ENCODE assay signal across 22 cellular contexts in the genomic region with DNA sequence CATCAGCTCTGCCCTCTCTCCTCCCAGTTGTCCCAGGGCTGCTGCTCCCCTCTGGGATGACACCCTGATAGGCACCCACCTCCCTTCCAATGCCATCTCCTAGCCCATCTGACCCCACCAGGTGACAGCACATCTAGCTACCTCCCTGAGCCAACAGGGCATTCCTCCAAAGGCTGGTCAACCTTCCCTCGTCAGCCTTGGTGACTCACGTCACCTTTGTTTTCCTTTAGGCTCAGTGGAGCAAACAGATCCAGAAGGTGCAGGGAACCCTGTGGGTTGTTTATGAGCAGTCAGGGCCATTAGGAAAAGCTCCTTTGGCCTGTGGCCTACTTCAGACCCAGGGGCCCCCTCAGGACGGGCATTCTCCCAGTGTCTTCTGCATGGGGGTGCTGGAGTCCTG. TPM values are rescaled to one million over a fixed set of nuclear protein-coding genes. Genes with fewer than 3 reads are reported as not detected.
DNase-seq lines count a peak whose midpoint lies in the region; ATAC-seq, FAIRE-seq and TF ChIP-seq lines count a peak whose summit lies in the region.
"Had no signal": no experiment of that assay in that cellular context is flagged by ENCODE, and none has a peak within 500 bp of the region (broad histone marks: within the 10 kb centered on the region; RNA-seq: fewer than 3 reads in every experiment).

No MANE protein-coding gene starts in this region.

- BruUV-seq in HepG2 (replicated peaks; lab: Mats Ljungman, UMichigan), result no TSS peak

- H3K27ac ChIP-seq in caudate nucleus (ENCODE audit: low read depth, low read length), result peak overlapping the region; percentile 32
- H3K27ac ChIP-seq in trophoblast cell (ENCODE audit: low read depth, low read length), result no peak overlapping the region
- peak overlapping the region; percentile 81 to 88 (median 87) for H3K27ac ChIP-seq in thyroid gland
- no peak overlapping the region for H3K27ac ChIP-seq in naive thymus-derived CD4-positive, alpha-beta T cell (ENCODE audit: low read depth, low read length)
- H3K27ac ChIP-seq in HepG2 (ENCODE audit: extremely low read length, insufficient read depth, low read length), result no peak overlapping the region
- H3K27ac ChIP-seq: C4-2B had no signal

- TF ChIP-seq EP300 in HepG2 (IDR thresholded peaks at IDR 0.05; ENCODE audit: low read depth in 2 of 2, low read length in 2 of 2) (no peak), HepG2 (CRISPR knock-in tag; IDR thresholded peaks at IDR 0.05; ENCODE audit: borderline replicate concordance) (no peak)

- no peak overlapping the region for H4K8ac ChIP-seq in trophoblast cell (ENCODE audit: low read depth, low read length)

- no peak overlapping the region for H2AK5ac ChIP-seq in trophoblast cell (ENCODE audit: low read length)

- no peak overlapping the region for H3K23ac ChIP-seq in trophoblast cell (ENCODE audit: low read length)

- H2BK5ac ChIP-seq in trophoblast cell (ENCODE audit: low read depth, low read length, poor library complexity), result no peak overlapping the region

- peak overlapping the region; percentile 24 for H3K14ac ChIP-seq in trophoblast cell (ENCODE audit: low read length)

- H3K36me3 ChIP-seq in trophoblast cell (ENCODE audit: control insufficient read depth in 1 of 2, insufficient read depth in 2 of 2, low read length in 2 of 2) (no peaks in the 10 kb centered on the region), thyroid gland (peaks cover 24 to 31% of the 10 kb centered on the region in 2 donors), HepG2 (replicated peaks in 1 of 2; ENCODE audit: control insufficient read depth in 1 of 2, insufficient read depth in 2 of 2, low read length in 2 of 2) (0 out of 5 replicates have a peak, but pooled peaks cover 0 to 1% of the 10 kb centered on the region in 2 experiments)
- no peaks in the 10 kb centered on the region for H3K36me3 ChIP-seq in naive thymus-derived CD4-positive, alpha-beta T cell (ENCODE audit: control insufficient read depth in 2 of 3, insufficient read depth in 3 of 3, low read length in 3 of 3)

- CTCF ChIA-PET in activated CD8-positive, alpha-beta memory T cell treated with anti-CD3 and anti-CD28 coated beads, Interleukin-2, amount 10 ng/mL, durations not matched to agents 7 days and 5 days (lab: Charles Lee), result interaction anchor here (1.2 to 2.3 kb wide), 3 partner anchors 22 to 141 kb away, joined by 3 to 13 read pairs (median 4); no protein-coding TSS in a partner anchor
- CTCF ChIA-PET in naive thymus-derived CD4-positive, alpha-beta T cell (lab: Charles Lee), result interaction anchor here (1.1 to 8.0 kb wide), 2 partner anchors 54 to 141 kb away, joined by 4 to 184 read pairs; no protein-coding TSS in a partner anchor
- CTCF ChIA-PET in HepG2 (lab: Yijun Ruan, JAX; ENCODE audit: low intra/inter-chr PET ratio, low total read pairs), result no interaction called here

- no peaks in the 10 kb centered on the region for H3K27me3 ChIP-seq in trophoblast cell (ENCODE audit: insufficient read depth, low read length)
- no peaks in the 10 kb centered on the region for H3K27me3 ChIP-seq in thyroid gland
- H3K27me3 ChIP-seq in naive thymus-derived CD4-positive, alpha-beta T cell (ENCODE audit: control insufficient read depth in 2 of 2, insufficient read depth in 2 of 2, low read length in 2 of 2), result no peaks in the 10 kb centered on the region
- no peaks in the 10 kb centered on the region for H3K27me3 ChIP-seq in HepG2 (ENCODE audit: control insufficient read depth in 1 of 2, insufficient read depth in 2 of 2, low read length in 2 of 2)

- no peak for DNase-seq in activated CD8-positive, alpha-beta memory T cell treated with anti-CD3 and anti-CD28 coated beads, Interleukin-2, amount 10 ng/mL, durations not matched to agents 7 days and 5 days
- no peak for DNase-seq in activated CD8-positive, alpha-beta memory T cell treated with anti-CD3 and anti-CD28 coated beads for 24 hours
- DNase-seq in caudate nucleus (lab: John Stamatoyannopoulos, UW) (no peak), trophoblast cell (peak in 1 of 2 donors; percentile 10), thyroid gland (peak; percentile 58 to 82), HepG2 (ENCODE audit: low spot score) (no peak)
- no peak for DNase-seq in naive thymus-derived CD4-positive, alpha-beta T cell
- DNase-seq: activated CD4-positive, alpha-beta memory T cell treated with anti-CD3 and anti-CD28 coated beads, Interleukin-2, amount 10 ng/mL, durations not matched to agents 7 days and 5 days; activated T-cell treated with anti-CD3 and anti-CD28 coated beads, Interleukin-2, amount 50 U/mL, for 72 hours; amniotic stem cell; cortex of kidney; HFFc6; NCI-H2029; NCI-H524; nephron progenitor cell; stimulated activated CD4-positive, alpha-beta T cell treated with anti-CD3 and anti-CD28 coated beads, Interleukin-2, amount 100 ng/mL, for 48 hours had no signal

- H3K18ac ChIP-seq in trophoblast cell (ENCODE audit: low read length), result no peak overlapping the region

- no peaks in the 10 kb centered on the region for H3K9me3 Mint-ChIP-seq in activated CD8-positive, alpha-beta memory T cell treated with anti-CD3 and anti-CD28 coated beads, Interleukin-2, amount 10 ng/mL, durations not matched to agents 7 days and 5 days (ENCODE audit: low read depth)
- H3K9me3 Mint-ChIP-seq in naive thymus-derived CD4-positive, alpha-beta T cell, result no peaks in the 10 kb centered on the region
- H3K9me3 Mint-ChIP-seq: activated CD4-positive, alpha-beta memory T cell treated with anti-CD3 and anti-CD28 coated beads, Interleukin-2, amount 10 ng/mL, durations not matched to agents 7 days and 5 days; activated T-cell treated with anti-CD3 and anti-CD28 coated beads, Interleukin-2, amount 50 U/mL, for 72 hours; HFFc6; memory B cell; nephron progenitor cell had no signal

- peaks cover 2% of the 10 kb centered on the region for H3K9me3 ChIP-seq in trophoblast cell (ENCODE audit: insufficient read depth, low read depth, low read length)
- H3K9me3 ChIP-seq in thyroid gland, result no peaks in the 10 kb centered on the region
- no peaks in the 10 kb centered on the region for H3K9me3 ChIP-seq in naive thymus-derived CD4-positive, alpha-beta T cell (ENCODE audit: control insufficient read depth in 2 of 3, low read length in 3 of 3)
- H3K9me3 ChIP-seq in HepG2 (ENCODE audit: low read length), result no peaks in the 10 kb centered on the region

- no peak overlapping the region for H4K91ac ChIP-seq in trophoblast cell (ENCODE audit: low read depth, low read length)

- H3K4me2 ChIP-seq in trophoblast cell (ENCODE audit: low read length), result no peak overlapping the region
- H3K4me2 ChIP-seq in HepG2 (ENCODE audit: low read depth, low read length), result no peak overlapping the region

- no peak overlapping the region for H2BK12ac ChIP-seq in trophoblast cell (ENCODE audit: low read length)

- TF ChIP-seq POLR2A in thyroid gland (IDR thresholded peaks at IDR 0.05) (no peak), HepG2 (IDR thresholded peaks at IDR 0.05; ENCODE audit: insufficient read depth in 1 of 2, low read depth in 2 of 2, low read length in 2 of 2) (no peak)

- no peaks in the 10 kb centered on the region for H4K20me1 ChIP-seq in HepG2 (ENCODE audit: insufficient read depth, low read length)

- H3K79me2 ChIP-seq in trophoblast cell (ENCODE audit: control insufficient read depth, insufficient read depth, low read length, poor library complexity) (no peaks in the 10 kb centered on the region), HepG2 (ENCODE audit: insufficient read depth, low read length) (no peaks in the 10 kb centered on the region)

- H3K9ac ChIP-seq in trophoblast cell (ENCODE audit: low read length) (no peak overlapping the region), HepG2 (ENCODE audit: insufficient read depth, low read depth, low read length) (no peak overlapping the region)

- no peak overlapping the region for H2BK120ac ChIP-seq in trophoblast cell (ENCODE audit: insufficient read depth, low read length, poor library complexity)

- no peak overlapping the region for H3K4me3 Mint-ChIP-seq in activated CD8-positive, alpha-beta memory T cell treated with anti-CD3 and anti-CD28 coated beads, Interleukin-2, amount 10 ng/mL, durations not matched to agents 7 days and 5 days
- H3K4me3 Mint-ChIP-seq in naive thymus-derived CD4-positive, alpha-beta T cell, result no peak overlapping the region
- H3K4me3 Mint-ChIP-seq: activated CD4-positive, alpha-beta memory T cell treated with anti-CD3 and anti-CD28 coated beads, Interleukin-2, amount 10 ng/mL, durations not matched to agents 7 days and 5 days; activated T-cell treated with anti-CD3 and anti-CD28 coated beads, Interleukin-2, amount 50 U/mL, for 72 hours; HFFc6; memory B cell; nephron progenitor cell had no signal

- H3K4me3 ChIP-seq in trophoblast cell (ENCODE audit: low read depth, low read length), result no peak overlapping the region
- H3K4me3 ChIP-seq in thyroid gland (replicated peaks in 1 of 3), result no peak overlapping the region
- H3K4me3 ChIP-seq in naive thymus-derived CD4-positive, alpha-beta T cell (ENCODE audit: low read length), result no peak overlapping the region
- H3K4me3 ChIP-seq in HepG2 (replicated peaks in 1 of 3; ENCODE audit: insufficient read depth in 1 of 3, low read depth in 2 of 3, low read length in 3 of 3), result no peak overlapping the region

- H3K4me1 ChIP-seq in trophoblast cell (ENCODE audit: control insufficient read depth in 1 of 2, insufficient read depth in 2 of 2, low read length in 2 of 2) (peaks cover 0 to 4% of the 10 kb centered on the region in 2 experiments), thyroid gland (peaks cover 43 to 46% of the 10 kb centered on the region in 2 donors), HepG2 (ENCODE audit: insufficient read depth, low read length) (peaks cover 3% of the 10 kb centered on the region)
- no peaks in the 10 kb centered on the region for H3K4me1 ChIP-seq in naive thymus-derived CD4-positive, alpha-beta T cell (ENCODE audit: control insufficient read depth in 2 of 2, insufficient read depth in 2 of 2, low read length in 2 of 2)

- H3K27ac Mint-ChIP-seq in activated CD8-positive, alpha-beta memory T cell treated with anti-CD3 and anti-CD28 coated beads, Interleukin-2, amount 10 ng/mL, durations not matched to agents 7 days and 5 days, result peak overlapping the region; percentile 58
- peak overlapping the region in 1 of 9 donors; percentile 76 for H3K27ac Mint-ChIP-seq in naive thymus-derived CD4-positive, alpha-beta T cell
- H3K27ac Mint-ChIP-seq: activated T-cell treated with anti-CD3 and anti-CD28 coated beads, Interleukin-2, amount 50 U/mL, for 72 hours; HFFc6; memory B cell had no signal

- no peaks in the 10 kb centered on the region for H3K36me3 Mint-ChIP-seq in activated CD8-positive, alpha-beta memory T cell treated with anti-CD3 and anti-CD28 coated beads, Interleukin-2, amount 10 ng/mL, durations not matched to agents 7 days and 5 days
- H3K36me3 Mint-ChIP-seq in naive thymus-derived CD4-positive, alpha-beta T cell, result no peaks in the 10 kb centered on the region
- H3K36me3 Mint-ChIP-seq: memory B cell had no signal

- no peak for ATAC-seq in activated CD8-positive, alpha-beta memory T cell treated with anti-CD3 and anti-CD28 coated beads, Interleukin-2, amount 10 ng/mL, durations not matched to agents 7 days and 5 days
- no peak for ATAC-seq in GM21529 (IDR thresholded peaks at IDR 0.05; ENCODE audit: unreplicated experiment)
- no peak for ATAC-seq in naive thymus-derived CD4-positive, alpha-beta T cell
- ATAC-seq in HepG2, result no peak
- ATAC-seq: activated T-cell treated with anti-CD3 and anti-CD28 coated beads, Interleukin-2, amount 50 U/mL, for 72 hours; Panc1 had no signal

- peaks cover 2% of the 10 kb centered on the region for H3K79me1 ChIP-seq in trophoblast cell (ENCODE audit: low read length)

- no peak for FAIRE-seq in HepG2 (lab: Jason Lieb, UNC)
- FAIRE-seq: A204.1, GM19239 had no signal

- in situ Hi-C loops in HepG2 (cut with HindIII; ENCODE audit: extremely low pct_ligation_motif_present, low pct_unique_long_range_greater_than_20kb), result loop anchor here (5.0 kb wide), 2 partner anchors 40 to 145 kb away; no protein-coding TSS in a partner anchor

- POLR2A ChIA-PET in naive thymus-derived CD4-positive, alpha-beta T cell (lab: Charles Lee), result no interaction called here
- POLR2A ChIA-PET in HepG2 (lab: Yijun Ruan, JAX), result no interaction called here

- no peak overlapping the region for H4K12ac ChIP-seq in trophoblast cell (ENCODE audit: low read depth, low read length)

- no peak for TF ChIP-seq CTCF in thyroid gland (IDR thresholded peaks at IDR 0.05)
- no peak for TF ChIP-seq CTCF in HepG2 (CRISPR knock-in tag; IDR thresholded peaks at IDR 0.05)

- TF ChIP-seq RAD21 in HepG2 (CRISPR knock-in tag; IDR thresholded peaks at IDR 0.05), result no peak

- intact Hi-C loops in thyroid gland (cut with DNase I), result no loop called here
- intact Hi-C loops in naive thymus-derived CD4-positive, alpha-beta T cell (cut with micrococcal nuclease), result no loop called here
- intact Hi-C loops in HepG2 (cut with micrococcal nuclease; ENCODE audit: unreplicated experiment), result no loop called here

- H3K27me3 Mint-ChIP-seq in activated CD8-positive, alpha-beta memory T cell treated with anti-CD3 and anti-CD28 coated beads, Interleukin-2, amount 10 ng/mL, durations not matched to agents 7 days and 5 days, result no peaks in the 10 kb centered on the region
- H3K27me3 Mint-ChIP-seq in naive thymus-derived CD4-positive, alpha-beta T cell, result peaks cover 0 to 13% (median 5%) of the 10 kb centered on the region in 5 donors
- H3K27me3 Mint-ChIP-seq: activated CD4-positive, alpha-beta memory T cell treated with anti-CD3 and anti-CD28 coated beads, Interleukin-2, amount 10 ng/mL, durations not matched to agents 7 days and 5 days had no signal

- no peak overlapping the region for H3K4ac ChIP-seq in trophoblast cell (ENCODE audit: low read depth, low read length)

- peaks cover 18% of the 10 kb centered on the region for H3K4me1 Mint-ChIP-seq in activated CD8-positive, alpha-beta memory T cell treated with anti-CD3 and anti-CD28 coated beads, Interleukin-2, amount 10 ng/mL, durations not matched to agents 7 days and 5 days
- H3K4me1 Mint-ChIP-seq in naive thymus-derived CD4-positive, alpha-beta T cell, result peaks cover 0 to 19% (median 0%) of the 10 kb centered on the region in 7 donors

- WGBS in trophoblast cell (ENCODE audit: extremely low coverage, insufficient coverage, insufficient read length), result no CpG with 5 or more reads among the region's 3 CpGs
- 39 to 53% methylated on average over 3 of the region's 3 CpGs for WGBS in thyroid gland, 2 donors
- WGBS in HepG2 (ENCODE audit: low lambda C conversion rate), result 72% methylated on average over 3 of the region's 3 CpGs

- H2AFZ ChIP-seq in trophoblast cell (ENCODE audit: insufficient read depth, low read length, poor library complexity), result no peak overlapping the region
- no peak overlapping the region for H2AFZ ChIP-seq in HepG2 (ENCODE audit: low read length)

RNA-seq across cellular contexts. Expression of a gene that starts 32.4 kb away (rescaled TPM):
- total RNA-seq in activated CD8-positive, alpha-beta memory T cell treated with anti-CD3 and anti-CD28 coated beads, Interleukin-2, amount 10 ng/mL, durations not matched to agents 7 days and 5 days, result 10 to 100 TPM; 16.3 to 17.1 TPM
- 12.0 and 12.8 TPM in 2 replicates for polyA plus RNA-seq in trophoblast cell (2013)
- total RNA-seq in thyroid gland, result 100 to 1,000 TPM in 1 of 4 donors, 10 to 100 TPM in 3; 43.0 to 103 (median 63.1) TPM
- total RNA-seq in naive thymus-derived CD4-positive, alpha-beta T cell, result 10 to 100 TPM; 14.3 to 42.1 (median 34.5) TPM
- polyA plus RNA-seq in naive thymus-derived CD4-positive, alpha-beta T cell, result 10 to 100 TPM; 31.2 to 31.7 TPM
- 18.7 and 30.0 TPM in 2 replicates for total RNA-seq in HepG2 (2016; rRNA removed; fragmentation: Illumina TruSeq; extraction: Trizol)
- total RNA-seq in HepG2 (2016; cell fraction: cytosol; rRNA removed; fragmentation: Illumina TruSeq; extraction: Trizol; ENCODE audit: low read depth), result 23.7 and 27.0 TPM in 2 replicates
- 19.2 and 31.7 TPM in 2 replicates for total RNA-seq in HepG2 (2016; cell fraction: insoluble cytoplasmic fraction; rRNA removed; fragmentation: Illumina TruSeq; extraction: Trizol)
- 32.7 and 35.6 TPM in 2 replicates for total RNA-seq in HepG2 (2016; cell fraction: membrane; rRNA removed; fragmentation: Illumina TruSeq; extraction: Trizol)
- 30.3 and 31.6 TPM in 2 replicates for total RNA-seq in HepG2 (2016; cell fraction: nucleus; rRNA removed; fragmentation: Illumina TruSeq; extraction: Trizol)
- 43.5 and 53.6 TPM in 2 replicates for polyA plus RNA-seq in HepG2 (2011; rRNA removed)
- polyA plus RNA-seq in HepG2 (2011; cell fraction: cytosol; rRNA removed), result 27.5 and 43.0 TPM in 2 replicates
- 107 and 111 TPM in 2 replicates for polyA plus RNA-seq in HepG2 (2011; cell fraction: nucleus; rRNA removed)
- polyA plus RNA-seq in HepG2 (2012), result 25.2 and 35.2 TPM in 2 replicates
- 24.8 and 31.5 TPM in 2 replicates for polyA plus RNA-seq in HepG2 (2016; cell fraction: cytosol; fragmentation: Illumina TruSeq; extraction: Trizol; ENCODE audit: low read depth)
- 17.9 and 20.6 TPM in 2 replicates for polyA plus RNA-seq in HepG2 (2016; cell fraction: insoluble cytoplasmic fraction; fragmentation: Illumina TruSeq; extraction: Trizol; ENCODE audit: low read depth)
- 29.8 and 32.1 TPM in 2 replicates for polyA plus RNA-seq in HepG2 (2016; cell fraction: membrane; fragmentation: Illumina TruSeq; extraction: Trizol; ENCODE audit: low read depth)
- 61.7 and 63.3 TPM in 2 replicates for polyA plus RNA-seq in HepG2 (2016; cell fraction: nucleus; fragmentation: Illumina TruSeq; extraction: Trizol; ENCODE audit: insufficient read depth, low read depth)
- polyA minus RNA-seq in HepG2 (2011; rRNA and poly(A)+ RNA removed; ENCODE audit: low replicate concordance), result 16.6 and 25.0 TPM in 2 replicates
- polyA minus RNA-seq in HepG2 (2011; cell fraction: cytosol; rRNA and poly(A)+ RNA removed), result 19.3 and 21.0 TPM in 2 replicates
- polyA minus RNA-seq in HepG2 (2011; cell fraction: nucleus; rRNA and poly(A)+ RNA removed), result 10.9 and 17.5 TPM in 2 replicates

RNA-seq across cellular contexts. Expression of a gene that starts 34.6 kb away (rescaled TPM):
- total RNA-seq in activated CD8-positive, alpha-beta memory T cell treated with anti-CD3 and anti-CD28 coated beads, Interleukin-2, amount 10 ng/mL, durations not matched to agents 7 days and 5 days, result under 1 TPM; 0.19 to 0.79 TPM
- polyA plus RNA-seq in trophoblast cell (2013), result 5.5 and 5.9 TPM in 2 replicates
- 100 to 1,000 TPM; 225 to 336 (median 241) TPM for total RNA-seq in thyroid gland
- 1 to 10 TPM in 1 of 5 experiments, under 1 TPM in 4; 0.22 to 1.4 (median 0.32) TPM for total RNA-seq in naive thymus-derived CD4-positive, alpha-beta T cell
- not detected for polyA plus RNA-seq in naive thymus-derived CD4-positive, alpha-beta T cell
- 4.8 and 8.6 TPM in 2 replicates for total RNA-seq in HepG2 (2016; rRNA removed; fragmentation: Illumina TruSeq; extraction: Trizol)
- 3.3 and 4.8 TPM in 2 replicates for total RNA-seq in HepG2 (2016; cell fraction: cytosol; rRNA removed; fragmentation: Illumina TruSeq; extraction: Trizol; ENCODE audit: low read depth)
- 4.6 and 7.6 TPM in 2 replicates for total RNA-seq in HepG2 (2016; cell fraction: insoluble cytoplasmic fraction; rRNA removed; fragmentation: Illumina TruSeq; extraction: Trizol)
- total RNA-seq in HepG2 (2016; cell fraction: membrane; rRNA removed; fragmentation: Illumina TruSeq; extraction: Trizol), result 3.6 and 3.9 TPM in 2 replicates
- total RNA-seq in HepG2 (2016; cell fraction: nucleus; rRNA removed; fragmentation: Illumina TruSeq; extraction: Trizol), result 12.0 and 12.8 TPM in 2 replicates
- 15.4 and 15.8 TPM in 2 replicates for polyA plus RNA-seq in HepG2 (2011; rRNA removed)
- 5.2 and 5.8 TPM in 2 replicates for polyA plus RNA-seq in HepG2 (2011; cell fraction: cytosol; rRNA removed)
- polyA plus RNA-seq in HepG2 (2011; cell fraction: nucleus; rRNA removed), result 49.9 and 50.8 TPM in 2 replicates
- polyA plus RNA-seq in HepG2 (2012), result 7.8 and 9.0 TPM in 2 replicates
- 0.53 and 0.76 TPM in 2 replicates for polyA plus RNA-seq in HepG2 (2016; cell fraction: cytosol; fragmentation: Illumina TruSeq; extraction: Trizol; ENCODE audit: low read depth)
- 4.0 and 7.4 TPM in 2 replicates for polyA plus RNA-seq in HepG2 (2016; cell fraction: insoluble cytoplasmic fraction; fragmentation: Illumina TruSeq; extraction: Trizol; ENCODE audit: low read depth)
- polyA plus RNA-seq in HepG2 (2016; cell fraction: membrane; fragmentation: Illumina TruSeq; extraction: Trizol; ENCODE audit: low read depth), result 1.5 TPM in 2 replicates
- polyA plus RNA-seq in HepG2 (2016; cell fraction: nucleus; fragmentation: Illumina TruSeq; extraction: Trizol; ENCODE audit: insufficient read depth, low read depth), result 35.8 and 36.7 TPM in 2 replicates
- 14.0 and 15.2 TPM in 2 replicates for polyA minus RNA-seq in HepG2 (2011; rRNA and poly(A)+ RNA removed; ENCODE audit: low replicate concordance)
- 4.4 and 6.2 TPM in 2 replicates for polyA minus RNA-seq in HepG2 (2011; cell fraction: cytosol; rRNA and poly(A)+ RNA removed)
- 22.7 and 29.6 TPM in 2 replicates for polyA minus RNA-seq in HepG2 (2011; cell fraction: nucleus; rRNA and poly(A)+ RNA removed)

RNA-seq across cellular contexts. Expression of a gene that starts 52.1 kb away (rescaled TPM):
- 10 to 100 TPM in 1 of 2 experiments, 1 to 10 TPM in 1; 6.2 to 13.6 TPM for total RNA-seq in activated CD8-positive, alpha-beta memory T cell treated with anti-CD3 and anti-CD28 coated beads, Interleukin-2, amount 10 ng/mL, durations not matched to agents 7 days and 5 days
- 23.7 and 24.7 TPM in 2 replicates for polyA plus RNA-seq in trophoblast cell (2013)
- total RNA-seq in thyroid gland (100 to 1,000 TPM in 2 of 4 donors, 10 to 100 TPM in 2; 76.1 to 160 (median 95.0) TPM), HepG2 (2016; rRNA removed; fragmentation: Illumina TruSeq; extraction: Trizol) (37.5 and 59.7 TPM in 2 replicates)
- 1 to 10 TPM in 3 of 5 experiments, under 1 TPM in 2; 0.46 to 5.1 (median 3.2) TPM for total RNA-seq in naive thymus-derived CD4-positive, alpha-beta T cell
- polyA plus RNA-seq in naive thymus-derived CD4-positive, alpha-beta T cell, result under 1 TPM; 0.36 to 0.56 TPM
- 6.3 and 7.7 TPM in 2 replicates for total RNA-seq in HepG2 (2016; cell fraction: cytosol; rRNA removed; fragmentation: Illumina TruSeq; extraction: Trizol; ENCODE audit: low read depth)
- total RNA-seq in HepG2 (2016; cell fraction: insoluble cytoplasmic fraction; rRNA removed; fragmentation: Illumina TruSeq; extraction: Trizol), result 39.6 and 59.5 TPM in 2 replicates
- total RNA-seq in HepG2 (2016; cell fraction: membrane; rRNA removed; fragmentation: Illumina TruSeq; extraction: Trizol), result 11.9 and 12.9 TPM in 2 replicates
- 15.1 and 17.4 TPM in 2 replicates for total RNA-seq in HepG2 (2016; cell fraction: nucleus; rRNA removed; fragmentation: Illumina TruSeq; extraction: Trizol)
- polyA plus RNA-seq in HepG2 (2011; rRNA removed), result 71.2 and 73.6 TPM in 2 replicates
- 60.1 and 70.4 TPM in 2 replicates for polyA plus RNA-seq in HepG2 (2011; cell fraction: cytosol; rRNA removed)
- polyA plus RNA-seq in HepG2 (2011; cell fraction: nucleus; rRNA removed), result 17.5 and 19.4 TPM in 2 replicates
- 40.9 and 79.8 TPM in 2 replicates for polyA plus RNA-seq in HepG2 (2012)
- polyA plus RNA-seq in HepG2 (2016; cell fraction: cytosol; fragmentation: Illumina TruSeq; extraction: Trizol; ENCODE audit: low read depth), result 6.2 and 6.3 TPM in 2 replicates
- 53.1 and 54.4 TPM in 2 replicates for polyA plus RNA-seq in HepG2 (2016; cell fraction: insoluble cytoplasmic fraction; fragmentation: Illumina TruSeq; extraction: Trizol; ENCODE audit: low read depth)
- polyA plus RNA-seq in HepG2 (2016; cell fraction: membrane; fragmentation: Illumina TruSeq; extraction: Trizol; ENCODE audit: low read depth), result 9.5 and 9.6 TPM in 2 replicates
- 17.5 and 21.2 TPM in 2 replicates for polyA plus RNA-seq in HepG2 (2016; cell fraction: nucleus; fragmentation: Illumina TruSeq; extraction: Trizol; ENCODE audit: insufficient read depth, low read depth)
- polyA minus RNA-seq in HepG2 (2011; rRNA and poly(A)+ RNA removed; ENCODE audit: low replicate concordance), result 30.7 and 305 TPM in 2 replicates
- polyA minus RNA-seq in HepG2 (2011; cell fraction: cytosol; rRNA and poly(A)+ RNA removed), result 47.9 and 62.8 TPM in 2 replicates
- 28.6 and 33.4 TPM in 2 replicates for polyA minus RNA-seq in HepG2 (2011; cell fraction: nucleus; rRNA and poly(A)+ RNA removed)

Comparison
In these comparisons a context has a peak if more than half of its experiments do, and no peak if none do; other contexts are left out.
1. DNase-seq: peak in thyroid gland (2 of 2); none in activated CD8-positive, alpha-beta memory T cell treated with anti-CD3 and anti-CD28 coated beads, Interleukin-2, amount 10 ng/mL, durations not matched to agents 7 days and 5 days (single experiment), activated CD8-positive, alpha-beta memory T cell treated with anti-CD3 and anti-CD28 coated beads for 24 hours (single experiment), caudate nucleus (0 of 61), naive thymus-derived CD4-positive, alpha-beta T cell (0 of 9) and HepG2 (single experiment).
2. H3K27ac ChIP-seq: peak in caudate nucleus (single experiment) and thyroid gland (3 of 3); none in trophoblast cell (single experiment), naive thymus-derived CD4-positive, alpha-beta T cell (single experiment) and HepG2 (single experiment).
3. RNA of a gene that starts 34.6 kb away (total RNA-seq): 225 to 336 TPM in thyroid gland; 3.3 to 12.8 TPM in HepG2, 0.19 to 0.79 TPM in activated CD8-positive, alpha-beta memory T cell treated with anti-CD3 and anti-CD28 coated beads, Interleukin-2, amount 10 ng/mL, durations not matched to agents 7 days and 5 days and 0.22 to 1.4 TPM in naive thymus-derived CD4-positive, alpha-beta T cell; every median in the first group is over 10 times any median in the second.